ENCODE assay signal across 1 cellular context in the genomic region with DNA sequence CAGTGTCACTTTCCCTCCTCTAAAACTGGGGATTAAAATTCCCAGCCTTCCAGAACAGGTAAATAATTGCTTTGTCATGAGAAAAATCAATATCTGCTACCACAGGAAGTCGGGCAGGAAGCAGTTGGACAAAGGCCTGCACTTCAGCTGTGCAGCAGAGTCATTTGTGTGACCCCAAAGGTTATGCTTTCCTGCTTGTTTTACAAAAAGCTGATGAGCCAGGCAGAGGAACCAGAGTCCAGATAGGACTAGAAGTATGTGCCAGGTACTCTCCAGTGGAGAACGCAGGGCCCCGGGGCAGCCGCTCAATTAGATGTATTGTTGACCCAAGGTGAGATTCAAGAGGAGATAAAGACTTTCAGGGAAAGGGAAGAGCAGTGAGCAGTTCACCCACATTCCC.
TF ChIP-seq lines count a peak whose summit lies in the region.

No MANE protein-coding gene starts in this region.

TF ChIP-seq in HepG2, 621 proteins besides CTCF, POLR2A, EP300 and RAD21 (continued from another document and continues in another):
- TF ChIP-seq ZXDC (CRISPR knock-in tag; IDR thresholded peaks at IDR 0.05) = no peak
- no peak for TF ChIP-seq HNRNPLL (IDR thresholded peaks at IDR 0.05; ENCODE audit: low read depth, low read length, poor library complexity, severe bottlenecking)
- TF ChIP-seq PITX1 (CRISPR knock-in tag; IDR thresholded peaks at IDR 0.05) = peak; percentile 95
- no peak for TF ChIP-seq NR3C1 (CRISPR knock-in tag; IDR thresholded peaks at IDR 0.05)
- TF ChIP-seq TCF7L2 (IDR thresholded peaks at IDR 0.05; ENCODE audit: low read depth, low read length) = no peak
- TF ChIP-seq ZBTB2 (CRISPR knock-in tag; IDR thresholded peaks at IDR 0.05; ENCODE audit: low read depth) = no peak
- no peak for TF ChIP-seq MXD1 (CRISPR knock-in tag; IDR thresholded peaks at IDR 0.05)
- TF ChIP-seq DPF2 (CRISPR knock-in tag; IDR thresholded peaks at IDR 0.05; ENCODE audit: borderline replicate concordance, low read depth) = peak; percentile 76; the same call in 1 of the 2 replicates
- no peak for TF ChIP-seq NFKB2 (CRISPR knock-in tag; IDR thresholded peaks at IDR 0.05; ENCODE audit: borderline replicate concordance)
- TF ChIP-seq, protein P1, sequence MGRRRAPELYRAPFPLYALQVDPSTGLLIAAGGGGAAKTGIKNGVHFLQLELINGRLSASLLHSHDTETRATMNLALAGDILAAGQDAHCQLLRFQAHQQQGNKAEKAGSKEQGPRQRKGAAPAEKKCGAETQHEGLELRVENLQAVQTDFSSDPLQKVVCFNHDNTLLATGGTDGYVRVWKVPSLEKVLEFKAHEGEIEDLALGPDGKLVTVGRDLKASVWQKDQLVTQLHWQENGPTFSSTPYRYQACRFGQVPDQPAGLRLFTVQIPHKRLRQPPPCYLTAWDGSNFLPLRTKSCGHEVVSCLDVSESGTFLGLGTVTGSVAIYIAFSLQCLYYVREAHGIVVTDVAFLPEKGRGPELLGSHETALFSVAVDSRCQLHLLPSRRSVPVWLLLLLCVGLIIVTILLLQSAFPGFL (CRISPR knock-in tag; IDR thresholded peaks at IDR 0.05) = no peak
- peak; percentile 90; the same call in 1 of the 2 replicates for TF ChIP-seq CBX5 (CRISPR knock-in tag; IDR thresholded peaks at IDR 0.05; ENCODE audit: borderline replicate concordance)
- TF ChIP-seq, protein P2, sequence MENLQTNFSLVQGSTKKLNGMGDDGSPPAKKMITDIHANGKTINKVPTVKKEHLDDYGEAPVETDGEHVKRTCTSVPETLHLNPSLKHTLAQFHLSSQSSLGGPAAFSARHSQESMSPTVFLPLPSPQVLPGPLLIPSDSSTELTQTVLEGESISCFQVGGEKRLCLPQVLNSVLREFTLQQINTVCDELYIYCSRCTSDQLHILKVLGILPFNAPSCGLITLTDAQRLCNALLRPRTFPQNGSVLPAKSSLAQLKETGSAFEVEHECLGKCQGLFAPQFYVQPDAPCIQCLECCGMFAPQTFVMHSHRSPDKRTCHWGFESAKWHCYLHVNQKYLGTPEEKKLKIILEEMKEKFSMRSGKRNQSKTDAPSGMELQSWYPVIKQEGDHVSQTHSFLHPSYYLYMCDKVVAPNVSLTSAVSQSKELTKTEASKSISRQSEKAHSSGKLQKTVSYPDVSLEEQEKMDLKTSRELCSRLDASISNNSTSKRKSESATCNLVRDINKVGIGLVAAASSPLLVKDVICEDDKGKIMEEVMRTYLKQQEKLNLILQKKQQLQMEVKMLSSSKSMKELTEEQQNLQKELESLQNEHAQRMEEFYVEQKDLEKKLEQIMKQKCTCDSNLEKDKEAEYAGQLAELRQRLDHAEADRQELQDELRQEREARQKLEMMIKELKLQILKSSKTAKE (CRISPR knock-in tag; IDR thresholded peaks at IDR 0.05; ENCODE audit: borderline replicate concordance) = peak; percentile 63; the same call in 1 of the 2 replicates
- no peak for TF ChIP-seq ZNF615 (CRISPR knock-in tag; IDR thresholded peaks at IDR 0.05; ENCODE audit: borderline replicate concordance)
- TF ChIP-seq SMARCE1 (IDR thresholded peaks at IDR 0.05; ENCODE audit: borderline replicate concordance) = no peak
- no peak for TF ChIP-seq ZNF180 (CRISPR knock-in tag; IDR thresholded peaks at IDR 0.05; ENCODE audit: borderline replicate concordance, low read depth)
- no peak for TF ChIP-seq ZNF350 (CRISPR knock-in tag; IDR thresholded peaks at IDR 0.05; ENCODE audit: borderline replicate concordance, low read depth)
- no peak for TF ChIP-seq NONO (IDR thresholded peaks at IDR 0.05)
- TF ChIP-seq NONO (CRISPR knock-in tag; conservative IDR thresholded peaks at IDR 0.05) = peak; percentile 72; the same call in 1 of the 2 replicates
- TF ChIP-seq, protein P3, sequence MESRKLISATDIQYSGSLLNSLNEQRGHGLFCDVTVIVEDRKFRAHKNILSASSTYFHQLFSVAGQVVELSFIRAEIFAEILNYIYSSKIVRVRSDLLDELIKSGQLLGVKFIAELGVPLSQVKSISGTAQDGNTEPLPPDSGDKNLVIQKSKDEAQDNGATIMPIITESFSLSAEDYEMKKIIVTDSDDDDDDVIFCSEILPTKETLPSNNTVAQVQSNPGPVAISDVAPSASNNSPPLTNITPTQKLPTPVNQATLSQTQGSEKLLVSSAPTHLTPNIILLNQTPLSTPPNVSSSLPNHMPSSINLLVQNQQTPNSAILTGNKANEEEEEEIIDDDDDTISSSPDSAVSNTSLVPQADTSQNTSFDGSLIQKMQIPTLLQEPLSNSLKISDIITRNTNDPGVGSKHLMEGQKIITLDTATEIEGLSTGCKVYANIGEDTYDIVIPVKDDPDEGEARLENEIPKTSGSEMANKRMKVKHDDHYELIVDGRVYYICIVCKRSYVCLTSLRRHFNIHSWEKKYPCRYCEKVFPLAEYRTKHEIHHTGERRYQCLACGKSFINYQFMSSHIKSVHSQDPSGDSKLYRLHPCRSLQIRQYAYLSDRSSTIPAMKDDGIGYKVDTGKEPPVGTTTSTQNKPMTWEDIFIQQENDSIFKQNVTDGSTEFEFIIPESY (CRISPR knock-in tag; IDR thresholded peaks at IDR 0.05) = no peak
- TF ChIP-seq CERS6 (CRISPR knock-in tag; IDR thresholded peaks at IDR 0.05) = no peak
- no peak for TF ChIP-seq ZNF3 (CRISPR knock-in tag; IDR thresholded peaks at IDR 0.05)
- TF ChIP-seq RBM39 (IDR thresholded peaks at IDR 0.05; ENCODE audit: low read depth, low read length, poor library complexity, severe bottlenecking) = no peak
- no peak for TF ChIP-seq DDIT3 (CRISPR knock-in tag; IDR thresholded peaks at IDR 0.05)
- no peak for TF ChIP-seq ZNF160 (CRISPR knock-in tag; IDR thresholded peaks at IDR 0.05)
- TF ChIP-seq EED (CRISPR knock-in tag; IDR thresholded peaks at IDR 0.05) = no peak
- peak; percentile 77 for TF ChIP-seq ARID3A (IDR thresholded peaks at IDR 0.05; ENCODE audit: low read depth, low read length)
- 0 out of 2 replicates have a peak, but pooled peaks have one; percentile 34 for TF ChIP-seq ZNF232 (CRISPR knock-in tag; IDR thresholded peaks at IDR 0.05; ENCODE audit: borderline replicate concordance)
- peak; percentile 82 for TF ChIP-seq GABPB1 (CRISPR knock-in tag; IDR thresholded peaks at IDR 0.05)
- TF ChIP-seq ETV5 (CRISPR knock-in tag; IDR thresholded peaks at IDR 0.05; ENCODE audit: borderline replicate concordance) = peak; percentile 98
- TF ChIP-seq TBX2 (CRISPR knock-in tag; IDR thresholded peaks at IDR 0.05; ENCODE audit: borderline replicate concordance) = peak; percentile 74
- TF ChIP-seq SMARCC2 (IDR thresholded peaks at IDR 0.05) = no peak
- TF ChIP-seq, protein P4, sequence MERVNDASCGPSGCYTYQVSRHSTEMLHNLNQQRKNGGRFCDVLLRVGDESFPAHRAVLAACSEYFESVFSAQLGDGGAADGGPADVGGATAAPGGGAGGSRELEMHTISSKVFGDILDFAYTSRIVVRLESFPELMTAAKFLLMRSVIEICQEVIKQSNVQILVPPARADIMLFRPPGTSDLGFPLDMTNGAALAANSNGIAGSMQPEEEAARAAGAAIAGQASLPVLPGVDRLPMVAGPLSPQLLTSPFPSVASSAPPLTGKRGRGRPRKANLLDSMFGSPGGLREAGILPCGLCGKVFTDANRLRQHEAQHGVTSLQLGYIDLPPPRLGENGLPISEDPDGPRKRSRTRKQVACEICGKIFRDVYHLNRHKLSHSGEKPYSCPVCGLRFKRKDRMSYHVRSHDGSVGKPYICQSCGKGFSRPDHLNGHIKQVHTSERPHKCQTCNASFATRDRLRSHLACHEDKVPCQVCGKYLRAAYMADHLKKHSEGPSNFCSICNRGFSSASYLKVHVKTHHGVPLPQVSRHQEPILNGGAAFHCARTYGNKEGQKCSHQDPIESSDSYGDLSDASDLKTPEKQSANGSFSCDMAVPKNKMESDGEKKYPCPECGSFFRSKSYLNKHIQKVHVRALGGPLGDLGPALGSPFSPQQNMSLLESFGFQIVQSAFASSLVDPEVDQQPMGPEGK (CRISPR knock-in tag; IDR thresholded peaks at IDR 0.05) = 0 out of 2 replicates have a peak, but pooled peaks have one; percentile 22
- TF ChIP-seq, protein P5, sequence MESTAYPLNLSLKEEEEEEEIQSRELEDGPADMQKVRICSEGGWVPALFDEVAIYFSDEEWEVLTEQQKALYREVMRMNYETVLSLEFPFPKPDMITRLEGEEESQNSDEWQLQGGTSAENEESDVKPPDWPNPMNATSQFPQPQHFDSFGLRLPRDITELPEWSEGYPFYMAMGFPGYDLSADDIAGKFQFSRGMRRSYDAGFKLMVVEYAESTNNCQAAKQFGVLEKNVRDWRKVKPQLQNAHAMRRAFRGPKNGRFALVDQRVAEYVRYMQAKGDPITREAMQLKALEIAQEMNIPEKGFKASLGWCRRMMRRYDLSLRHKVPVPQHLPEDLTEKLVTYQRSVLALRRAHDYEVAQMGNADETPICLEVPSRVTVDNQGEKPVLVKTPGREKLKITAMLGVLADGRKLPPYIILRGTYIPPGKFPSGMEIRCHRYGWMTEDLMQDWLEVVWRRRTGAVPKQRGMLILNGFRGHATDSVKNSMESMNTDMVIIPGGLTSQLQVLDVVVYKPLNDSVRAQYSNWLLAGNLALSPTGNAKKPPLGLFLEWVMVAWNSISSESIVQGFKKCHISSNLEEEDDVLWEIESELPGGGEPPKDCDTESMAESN (CRISPR knock-in tag; conservative IDR thresholded peaks at IDR 0.05) = 0 out of 2 replicates have a peak, but pooled peaks have one; percentile 31
- TF ChIP-seq HOXA9 (CRISPR knock-in tag; IDR thresholded peaks at IDR 0.05; ENCODE audit: borderline replicate concordance) = no peak
- TF ChIP-seq ARID2 (CRISPR knock-in tag; IDR thresholded peaks at IDR 0.05; ENCODE audit: borderline replicate concordance) = no peak
- TF ChIP-seq ZBTB3 (CRISPR knock-in tag; IDR thresholded peaks at IDR 0.05; ENCODE audit: borderline replicate concordance, low read depth) = no peak
- peak; percentile 85; the same call in 1 of the 2 replicates for TF ChIP-seq FOXJ3 (CRISPR knock-in tag; IDR thresholded peaks at IDR 0.05; ENCODE audit: borderline replicate concordance)
- TF ChIP-seq ZNF629 (CRISPR knock-in tag; conservative IDR thresholded peaks at IDR 0.05) = no peak
- peak; percentile 60; the same call in 1 of the 2 replicates for TF ChIP-seq ZSCAN31 (CRISPR knock-in tag; IDR thresholded peaks at IDR 0.05; ENCODE audit: low read depth)
- no peak for TF ChIP-seq ZFP41 (CRISPR knock-in tag; IDR thresholded peaks at IDR 0.05; ENCODE audit: borderline replicate concordance)
